In the genomic region with DNA sequence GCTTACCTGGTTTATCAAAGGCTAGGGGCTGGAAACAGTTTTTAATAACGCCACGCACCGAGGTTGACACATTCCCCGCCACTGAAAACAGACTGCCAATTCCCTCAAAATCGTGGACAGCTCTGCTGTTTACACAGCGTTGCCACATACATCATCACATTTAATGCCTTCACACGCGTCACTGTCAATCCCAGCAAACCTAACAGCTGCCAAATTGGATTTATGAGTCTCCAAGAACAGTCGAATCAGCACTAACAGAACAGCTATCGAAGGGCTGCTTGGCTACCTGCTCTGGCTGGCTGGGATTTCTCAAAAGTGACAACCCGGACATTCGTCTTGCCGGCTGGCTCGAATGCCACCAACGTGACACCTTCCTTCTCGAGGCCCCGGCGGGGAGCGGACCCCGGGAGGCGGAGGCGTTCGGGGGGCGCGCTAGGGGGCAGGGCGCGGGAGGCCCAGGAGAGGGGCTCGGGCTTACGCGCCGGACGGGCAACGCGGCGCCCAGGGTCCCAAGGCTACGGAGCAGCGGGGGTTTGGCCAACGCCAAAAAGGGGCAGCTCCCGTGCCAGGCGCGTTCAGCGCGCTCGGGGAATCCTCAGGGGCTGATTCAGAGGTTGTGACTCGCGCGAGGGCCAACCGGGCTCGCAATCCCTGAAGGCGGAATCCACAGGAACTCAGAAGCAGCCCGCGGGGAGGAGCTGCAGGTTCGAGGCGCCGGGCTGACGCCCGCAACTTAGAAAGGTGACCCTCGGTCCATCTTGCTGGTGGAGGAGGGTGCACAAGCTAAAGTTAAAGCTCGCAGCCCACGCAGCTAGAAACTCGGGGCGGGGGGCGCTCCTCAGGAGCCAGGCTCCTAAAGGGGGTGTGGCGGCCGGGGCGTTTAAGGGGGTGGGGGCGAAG, we compare ENCODE assay signal across 1 cellular context.
A peak's percentile ranks its signal among the peaks of the same experiment; 100 is the strongest.
TF ChIP-seq lines count a peak whose summit lies in the region.

No MANE protein-coding gene starts in this region.

TF ChIP-seq in HepG2, 621 proteins besides CTCF, POLR2A, EP300 and RAD21 (continued from another document and continues in another):
- TF ChIP-seq, protein P1, sequence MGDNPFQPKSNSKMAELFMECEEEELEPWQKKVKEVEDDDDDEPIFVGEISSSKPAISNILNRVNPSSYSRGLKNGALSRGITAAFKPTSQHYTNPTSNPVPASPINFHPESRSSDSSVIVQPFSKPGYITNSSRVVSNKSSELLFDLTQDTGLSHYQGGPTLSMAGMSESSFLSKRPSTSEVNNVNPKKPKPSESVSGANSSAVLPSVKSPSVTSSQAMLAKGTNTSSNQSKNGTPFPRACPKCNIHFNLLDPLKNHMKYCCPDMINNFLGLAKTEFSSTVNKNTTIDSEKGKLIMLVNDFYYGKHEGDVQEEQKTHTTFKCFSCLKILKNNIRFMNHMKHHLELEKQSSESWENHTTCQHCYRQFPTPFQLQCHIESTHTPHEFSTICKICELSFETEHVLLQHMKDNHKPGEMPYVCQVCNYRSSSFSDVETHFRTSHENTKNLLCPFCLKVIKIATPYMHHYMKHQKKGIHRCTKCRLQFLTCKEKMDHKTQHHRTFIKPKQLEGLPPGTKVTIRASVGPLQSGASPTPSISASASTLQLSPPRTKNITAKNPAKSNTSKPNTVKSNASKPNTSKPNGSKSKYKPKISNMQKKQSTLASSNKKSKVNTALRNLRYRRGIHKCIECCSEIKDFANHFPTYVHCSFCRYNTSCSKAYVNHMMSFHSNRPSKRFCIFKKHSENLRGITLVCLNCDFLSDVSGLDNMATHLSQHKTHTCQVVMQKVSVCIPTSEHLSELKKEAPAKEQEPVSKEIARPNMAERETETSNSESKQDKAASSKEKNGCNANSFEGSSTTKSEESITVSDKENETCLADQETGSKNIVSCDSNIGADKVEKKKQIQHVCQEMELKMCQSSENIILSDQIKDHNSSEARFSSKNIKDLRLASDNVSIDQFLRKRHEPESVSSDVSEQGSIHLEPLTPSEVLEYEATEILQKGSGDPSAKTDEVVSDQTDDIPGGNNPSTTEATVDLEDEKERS (CRISPR knock-in tag; IDR thresholded peaks at IDR 0.05), result no peak
- TF ChIP-seq ZC3H4 (CRISPR knock-in tag; IDR thresholded peaks at IDR 0.05; ENCODE audit: borderline replicate concordance) (no peak), ZNF30 (CRISPR knock-in tag; IDR thresholded peaks at IDR 0.05) (0 out of 2 replicates have a peak, but pooled peaks have one; percentile 61), ZFP82 (CRISPR knock-in tag; IDR thresholded peaks at IDR 0.05; ENCODE audit: borderline replicate concordance) (no peak), SIN3B (IDR thresholded peaks at IDR 0.05; ENCODE audit: low read length) (no peak), ZNF670 (CRISPR knock-in tag; IDR thresholded peaks at IDR 0.05; ENCODE audit: borderline replicate concordance) (no peak), ZNF879 (CRISPR knock-in tag; IDR thresholded peaks at IDR 0.05) (no peak), KDM6A (CRISPR knock-in tag; IDR thresholded peaks at IDR 0.05; ENCODE audit: low read depth) (no peak), KLF15 (CRISPR knock-in tag; IDR thresholded peaks at IDR 0.05; ENCODE audit: borderline replicate concordance) (no peak), ZSCAN30 (CRISPR knock-in tag; IDR thresholded peaks at IDR 0.05) (no peak), ZNF709 (CRISPR knock-in tag; IDR thresholded peaks at IDR 0.05) (no peak), ZMYM2 (CRISPR knock-in tag; IDR thresholded peaks at IDR 0.05) (no peak), ZNF781 (CRISPR knock-in tag; IDR thresholded peaks at IDR 0.05; ENCODE audit: borderline replicate concordance, not compliant biosample characterization) (no peak), GZF1 (CRISPR knock-in tag; IDR thresholded peaks at IDR 0.05) (no peak), AGO2 (optimal IDR thresholded peaks at IDR 0.05; ENCODE audit: low read depth, low read length) (peak; percentile 76), ZNF557 (CRISPR knock-in tag; IDR thresholded peaks at IDR 0.05) (no peak), ZNF550 (CRISPR knock-in tag; IDR thresholded peaks at IDR 0.05; ENCODE audit: borderline replicate concordance) (no peak), SMYD3 (CRISPR knock-in tag; IDR thresholded peaks at IDR 0.05) (no peak), XBP1 (CRISPR knock-in tag; IDR thresholded peaks at IDR 0.05) (no peak), ZFAT (CRISPR knock-in tag; conservative IDR thresholded peaks at IDR 0.05) (no peak), RFX3 (CRISPR knock-in tag; IDR thresholded peaks at IDR 0.05) (no peak), ZNF619 (CRISPR knock-in tag; IDR thresholded peaks at IDR 0.05) (no peak), ARID2 (CRISPR knock-in tag; IDR thresholded peaks at IDR 0.05; ENCODE audit: borderline replicate concordance) (0 out of 2 replicates have a peak, but pooled peaks have one; percentile 44), TMF1 (CRISPR knock-in tag; IDR thresholded peaks at IDR 0.05; ENCODE audit: low read depth) (no peak), ZNF496 (CRISPR knock-in tag; IDR thresholded peaks at IDR 0.05; ENCODE audit: insufficient replicate concordance) (no peak), EED (CRISPR knock-in tag; IDR thresholded peaks at IDR 0.05) (no peak), ZNF354B (CRISPR knock-in tag; IDR thresholded peaks at IDR 0.05) (no peak), RBFOX2 (IDR thresholded peaks at IDR 0.05; ENCODE audit: low read depth, low read length) (peak; percentile 76), SALL2 (CRISPR knock-in tag; IDR thresholded peaks at IDR 0.05) (no peak), YEATS4 (CRISPR knock-in tag; IDR thresholded peaks at IDR 0.05; ENCODE audit: borderline replicate concordance) (peak; percentile 36; the same call in 1 of the 2 replicates), CBFB (CRISPR knock-in tag; IDR thresholded peaks at IDR 0.05) (no peak), GTF2F1 (IDR thresholded peaks at IDR 0.05; ENCODE audit: low read length) (no peak), HMG20B (CRISPR knock-in tag; conservative IDR thresholded peaks at IDR 0.05) (no peak), TSC22D2 (CRISPR knock-in tag; IDR thresholded peaks at IDR 0.05; ENCODE audit: borderline replicate concordance) (no peak), ZNF558 (CRISPR knock-in tag; IDR thresholded peaks at IDR 0.05; ENCODE audit: borderline replicate concordance) (no peak), HES4 (CRISPR knock-in tag; IDR thresholded peaks at IDR 0.05; ENCODE audit: borderline replicate concordance) (no peak), TEAD2 (CRISPR knock-in tag; IDR thresholded peaks at IDR 0.05) (no peak), ZNF761 (CRISPR knock-in tag; conservative IDR thresholded peaks at IDR 0.05) (no peak), KLF13 (CRISPR knock-in tag; IDR thresholded peaks at IDR 0.05) (no peak)
- TF ChIP-seq, protein P2, sequence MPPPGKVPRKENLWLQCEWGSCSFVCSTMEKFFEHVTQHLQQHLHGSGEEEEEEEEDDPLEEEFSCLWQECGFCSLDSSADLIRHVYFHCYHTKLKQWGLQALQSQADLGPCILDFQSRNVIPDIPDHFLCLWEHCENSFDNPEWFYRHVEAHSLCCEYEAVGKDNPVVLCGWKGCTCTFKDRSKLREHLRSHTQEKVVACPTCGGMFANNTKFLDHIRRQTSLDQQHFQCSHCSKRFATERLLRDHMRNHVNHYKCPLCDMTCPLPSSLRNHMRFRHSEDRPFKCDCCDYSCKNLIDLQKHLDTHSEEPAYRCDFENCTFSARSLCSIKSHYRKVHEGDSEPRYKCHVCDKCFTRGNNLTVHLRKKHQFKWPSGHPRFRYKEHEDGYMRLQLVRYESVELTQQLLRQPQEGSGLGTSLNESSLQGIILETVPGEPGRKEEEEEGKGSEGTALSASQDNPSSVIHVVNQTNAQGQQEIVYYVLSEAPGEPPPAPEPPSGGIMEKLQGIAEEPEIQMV (CRISPR knock-in tag; IDR thresholded peaks at IDR 0.05; ENCODE audit: low read depth), result no peak
- TF ChIP-seq, protein P3, sequence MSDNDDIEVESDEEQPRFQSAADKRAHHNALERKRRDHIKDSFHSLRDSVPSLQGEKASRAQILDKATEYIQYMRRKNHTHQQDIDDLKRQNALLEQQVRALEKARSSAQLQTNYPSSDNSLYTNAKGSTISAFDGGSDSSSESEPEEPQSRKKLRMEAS (IDR thresholded peaks at IDR 0.05), result no peak; the same call in 1 of the 2 replicates
- TF ChIP-seq, protein P4, sequence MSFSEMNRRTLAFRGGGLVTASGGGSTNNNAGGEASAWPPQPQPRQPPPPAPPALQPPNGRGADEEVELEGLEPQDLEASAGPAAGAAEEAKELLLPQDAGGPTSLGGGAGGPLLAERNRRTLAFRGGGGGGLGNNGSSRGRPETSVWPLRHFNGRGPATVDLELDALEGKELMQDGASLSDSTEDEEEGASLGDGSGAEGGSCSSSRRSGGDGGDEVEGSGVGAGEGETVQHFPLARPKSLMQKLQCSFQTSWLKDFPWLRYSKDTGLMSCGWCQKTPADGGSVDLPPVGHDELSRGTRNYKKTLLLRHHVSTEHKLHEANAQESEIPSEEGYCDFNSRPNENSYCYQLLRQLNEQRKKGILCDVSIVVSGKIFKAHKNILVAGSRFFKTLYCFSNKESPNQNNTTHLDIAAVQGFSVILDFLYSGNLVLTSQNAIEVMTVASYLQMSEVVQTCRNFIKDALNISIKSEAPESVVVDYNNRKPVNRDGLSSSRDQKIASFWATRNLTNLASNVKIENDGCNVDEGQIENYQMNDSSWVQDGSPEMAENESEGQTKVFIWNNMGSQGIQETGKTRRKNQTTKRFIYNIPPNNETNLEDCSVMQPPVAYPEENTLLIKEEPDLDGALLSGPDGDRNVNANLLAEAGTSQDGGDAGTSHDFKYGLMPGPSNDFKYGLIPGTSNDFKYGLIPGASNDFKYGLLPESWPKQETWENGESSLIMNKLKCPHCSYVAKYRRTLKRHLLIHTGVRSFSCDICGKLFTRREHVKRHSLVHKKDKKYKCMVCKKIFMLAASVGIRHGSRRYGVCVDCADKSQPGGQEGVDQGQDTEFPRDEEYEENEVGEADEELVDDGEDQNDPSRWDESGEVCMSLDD (CRISPR knock-in tag; IDR thresholded peaks at IDR 0.05; ENCODE audit: borderline replicate concordance), result 0 out of 2 replicates have a peak, but pooled peaks have one; percentile 37
- TF ChIP-seq, protein P5, sequence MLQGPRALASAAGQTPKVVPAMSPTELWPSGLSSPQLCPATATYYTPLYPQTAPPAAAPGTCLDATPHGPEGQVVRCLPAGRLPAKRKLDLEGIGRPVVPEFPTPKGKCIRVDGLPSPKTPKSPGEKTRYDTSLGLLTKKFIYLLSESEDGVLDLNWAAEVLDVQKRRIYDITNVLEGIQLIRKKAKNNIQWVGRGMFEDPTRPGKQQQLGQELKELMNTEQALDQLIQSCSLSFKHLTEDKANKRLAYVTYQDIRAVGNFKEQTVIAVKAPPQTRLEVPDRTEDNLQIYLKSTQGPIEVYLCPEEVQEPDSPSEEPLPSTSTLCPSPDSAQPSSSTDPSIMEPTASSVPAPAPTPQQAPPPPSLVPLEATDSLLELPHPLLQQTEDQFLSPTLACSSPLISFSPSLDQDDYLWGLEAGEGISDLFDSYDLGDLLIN (CRISPR knock-in tag; IDR thresholded peaks at IDR 0.05; ENCODE audit: borderline replicate concordance), result no peak
- TF ChIP-seq, protein P6, sequence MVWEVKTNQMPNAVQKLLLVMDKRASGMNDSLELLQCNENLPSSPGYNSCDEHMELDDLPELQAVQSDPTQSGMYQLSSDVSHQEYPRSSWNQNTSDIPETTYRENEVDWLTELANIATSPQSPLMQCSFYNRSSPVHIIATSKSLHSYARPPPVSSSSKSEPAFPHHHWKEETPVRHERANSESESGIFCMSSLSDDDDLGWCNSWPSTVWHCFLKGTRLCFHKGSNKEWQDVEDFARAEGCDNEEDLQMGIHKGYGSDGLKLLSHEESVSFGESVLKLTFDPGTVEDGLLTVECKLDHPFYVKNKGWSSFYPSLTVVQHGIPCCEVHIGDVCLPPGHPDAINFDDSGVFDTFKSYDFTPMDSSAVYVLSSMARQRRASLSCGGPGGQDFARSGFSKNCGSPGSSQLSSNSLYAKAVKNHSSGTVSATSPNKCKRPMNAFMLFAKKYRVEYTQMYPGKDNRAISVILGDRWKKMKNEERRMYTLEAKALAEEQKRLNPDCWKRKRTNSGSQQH (CRISPR knock-in tag; IDR thresholded peaks at IDR 0.05; ENCODE audit: low read depth), result peak; percentile 76; the same call in 1 of the 2 replicates
- TF ChIP-seq, protein P7, sequence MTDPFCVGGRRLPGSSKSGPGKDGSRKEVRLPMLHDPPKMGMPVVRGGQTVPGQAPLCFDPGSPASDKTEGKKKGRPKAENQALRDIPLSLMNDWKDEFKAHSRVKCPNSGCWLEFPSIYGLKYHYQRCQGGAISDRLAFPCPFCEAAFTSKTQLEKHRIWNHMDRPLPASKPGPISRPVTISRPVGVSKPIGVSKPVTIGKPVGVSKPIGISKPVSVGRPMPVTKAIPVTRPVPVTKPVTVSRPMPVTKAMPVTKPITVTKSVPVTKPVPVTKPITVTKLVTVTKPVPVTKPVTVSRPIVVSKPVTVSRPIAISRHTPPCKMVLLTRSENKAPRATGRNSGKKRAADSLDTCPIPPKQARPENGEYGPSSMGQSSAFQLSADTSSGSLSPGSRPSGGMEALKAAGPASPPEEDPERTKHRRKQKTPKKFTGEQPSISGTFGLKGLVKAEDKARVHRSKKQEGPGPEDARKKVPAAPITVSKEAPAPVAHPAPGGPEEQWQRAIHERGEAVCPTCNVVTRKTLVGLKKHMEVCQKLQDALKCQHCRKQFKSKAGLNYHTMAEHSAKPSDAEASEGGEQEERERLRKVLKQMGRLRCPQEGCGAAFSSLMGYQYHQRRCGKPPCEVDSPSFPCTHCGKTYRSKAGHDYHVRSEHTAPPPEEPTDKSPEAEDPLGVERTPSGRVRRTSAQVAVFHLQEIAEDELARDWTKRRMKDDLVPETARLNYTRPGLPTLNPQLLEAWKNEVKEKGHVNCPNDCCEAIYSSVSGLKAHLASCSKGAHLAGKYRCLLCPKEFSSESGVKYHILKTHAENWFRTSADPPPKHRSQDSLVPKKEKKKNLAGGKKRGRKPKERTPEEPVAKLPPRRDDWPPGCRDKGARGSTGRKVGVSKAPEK (CRISPR knock-in tag; IDR thresholded peaks at IDR 0.05; ENCODE audit: borderline replicate concordance), result no peak
- TF ChIP-seq, protein P8, sequence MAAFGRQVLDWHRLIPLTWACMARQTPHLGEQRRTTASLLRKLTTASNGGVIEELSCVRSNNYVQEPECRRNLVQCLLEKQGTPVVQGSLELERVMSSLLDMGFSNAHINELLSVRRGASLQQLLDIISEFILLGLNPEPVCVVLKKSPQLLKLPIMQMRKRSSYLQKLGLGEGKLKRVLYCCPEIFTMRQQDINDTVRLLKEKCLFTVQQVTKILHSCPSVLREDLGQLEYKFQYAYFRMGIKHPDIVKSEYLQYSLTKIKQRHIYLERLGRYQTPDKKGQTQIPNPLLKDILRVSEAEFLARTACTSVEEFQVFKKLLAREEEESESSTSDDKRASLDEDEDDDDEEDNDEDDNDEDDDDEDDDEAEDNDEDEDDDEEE (CRISPR knock-in tag; IDR thresholded peaks at IDR 0.05), result no peak
- TF ChIP-seq, protein P9, sequence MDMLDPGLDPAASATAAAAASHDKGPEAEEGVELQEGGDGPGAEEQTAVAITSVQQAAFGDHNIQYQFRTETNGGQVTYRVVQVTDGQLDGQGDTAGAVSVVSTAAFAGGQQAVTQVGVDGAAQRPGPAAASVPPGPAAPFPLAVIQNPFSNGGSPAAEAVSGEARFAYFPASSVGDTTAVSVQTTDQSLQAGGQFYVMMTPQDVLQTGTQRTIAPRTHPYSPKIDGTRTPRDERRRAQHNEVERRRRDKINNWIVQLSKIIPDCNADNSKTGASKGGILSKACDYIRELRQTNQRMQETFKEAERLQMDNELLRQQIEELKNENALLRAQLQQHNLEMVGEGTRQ (IDR thresholded peaks at IDR 0.05; ENCODE audit: low read depth, low read length), result 0 out of 2 replicates have a peak, but pooled peaks have one; percentile 1
- TF ChIP-seq, protein P9 (CRISPR knock-in tag; IDR thresholded peaks at IDR 0.05; ENCODE audit: borderline replicate concordance), result no peak
